In genomic region chr22:23099525-23099792, GRCh38 we compare ENCODE assay signal across 23 cellular contexts. TPM values are rescaled to one million over a fixed set of nuclear protein-coding genes. Genes with fewer than 3 reads are reported as not detected.
A peak's percentile ranks its signal among the peaks of the same experiment; 100 is the strongest.
DNase-seq lines count a peak whose midpoint lies in the region; ATAC-seq and TF ChIP-seq lines count a peak whose summit lies in the region.
"Had no signal": no experiment of that assay in that cellular context is flagged by ENCODE, and none has a peak within 500 bp of the region (broad histone marks: within the 10 kb centered on the region; RNA-seq: fewer than 3 reads in every experiment).

No MANE protein-coding gene starts in this region.

- 73 to 86% (median 79%) methylated on average over 2 to 6 of the region's 6 CpGs for WGBS in adrenal gland, 4 donors
- 90% methylated on average over 6 of the region's 6 CpGs for WGBS in prostate gland
- WGBS in tibial nerve, 2 donors: 78 to 92% methylated on average over 6 of the region's 6 CpGs

- H3K27ac ChIP-seq in adrenal gland (peak overlapping the region in 4 of 5 donors; percentile 53 to 92 (median 84)), dorsolateral prefrontal cortex (peak overlapping the region; percentile 42 to 100 (median 91)), prostate gland (peak overlapping the region; percentile 67 to 74), tibial nerve (peak overlapping the region in 3 of 4 donors; percentile 44 to 80 (median 71))

- H3K4me1 ChIP-seq in adrenal gland (replicated peaks in 1 of 2): peaks cover 18 to 28% of the 10 kb centered on the region in 2 donors
- peaks cover 14% of the 10 kb centered on the region for H3K4me1 ChIP-seq in prostate gland (replicated peaks)
- peaks cover 0 to 42% (median 10%) of the 10 kb centered on the region in 4 donors for H3K4me1 ChIP-seq in tibial nerve

- ATAC-seq in GM19463 (IDR thresholded peaks at IDR 0.05; ENCODE audit: unreplicated experiment) (no peak), HG02973 (IDR thresholded peaks at IDR 0.05; ENCODE audit: unreplicated experiment) (no peak)
- ATAC-seq: activated CD4-positive, alpha-beta T cell treated with anti-CD3 and anti-CD28 coated beads for 36 hours; PC-3; SK-N-SH treated with all-trans-retinoic acid at 6 μM for 48 hours had no signal

- no peak for TF ChIP-seq EP300 in tibial nerve (IDR thresholded peaks at IDR 0.05)

- H3K9me3 ChIP-seq in adrenal gland (replicated peaks in 1 of 3) (no peaks in the 10 kb centered on the region), prostate gland (no peaks in the 10 kb centered on the region), tibial nerve (no peaks in the 10 kb centered on the region)
- H3K9me3 ChIP-seq: upper lobe of left lung had no signal

- H3K4me3 ChIP-seq in adrenal gland (no peak overlapping the region), dorsolateral prefrontal cortex (peak overlapping the region in 1 of 59 donors; percentile 4), prostate gland (no peak overlapping the region), tibial nerve (no peak overlapping the region)
- H3K4me3 ChIP-seq: lung, upper lobe of left lung had no signal

- no peak for TF ChIP-seq CTCF in adrenal gland (IDR thresholded peaks at IDR 0.05)
- TF ChIP-seq CTCF in dorsolateral prefrontal cortex (IDR thresholded peaks at IDR 0.05 in 54 of 56, conservative IDR thresholded peaks at IDR 0.05 in 2 of 56; ENCODE audit: low read depth in 1 of 56, partially characterized antibody in 56 of 56): no peak
- no peak for TF ChIP-seq CTCF in prostate gland (IDR thresholded peaks at IDR 0.05)
- no peak for TF ChIP-seq CTCF in tibial nerve (IDR thresholded peaks at IDR 0.05)

- TF ChIP-seq POLR2A in adrenal gland (IDR thresholded peaks at IDR 0.05) (no peak), prostate gland (IDR thresholded peaks at IDR 0.05) (no peak), tibial nerve (IDR thresholded peaks at IDR 0.05) (no peak)

- intact Hi-C loops in adrenal gland (cut with DNase I): no loop called here
- intact Hi-C loops in dorsolateral prefrontal cortex (cut with DNase I): loop anchor here in 1 of 2 donors (2.0 kb wide), 1 partner anchor 19 kb away; no protein-coding TSS in a partner anchor
- intact Hi-C loops in prostate gland (cut with DNase I): no loop called here

- H3K27me3 ChIP-seq in adrenal gland: no peaks in the 10 kb centered on the region
- no peaks in the 10 kb centered on the region for H3K27me3 ChIP-seq in dorsolateral prefrontal cortex
- H3K27me3 ChIP-seq in prostate gland (replicated peaks; ENCODE audit: insufficient read depth): no peaks in the 10 kb centered on the region
- no peaks in the 10 kb centered on the region for H3K27me3 ChIP-seq in tibial nerve
- H3K27me3 ChIP-seq: upper lobe of left lung had no signal

- DNase-seq in adrenal gland (peak in 1 of 7 donors; percentile 18), dorsolateral prefrontal cortex (no peak), prostate gland (ENCODE audit: low spot score) (no peak), tibial nerve (ENCODE audit: low spot score in 2 of 2) (no peak)
- no peak for DNase-seq in stimulated activated CD4-positive, alpha-beta T cell treated with anti-CD3 and anti-CD28 coated beads, Interleukin-4, amount 100 ng/mL, for 24 hours
- DNase-seq: activated CD4-positive, alpha-beta T cell treated with anti-CD3 and anti-CD28 coated beads for 36 hours; activated naive CD8-positive, alpha-beta T cell treated with anti-CD3 and anti-CD28 coated beads for 36 hours; activated T-cell treated with anti-CD3 and anti-CD28 coated beads for 4 hours; CD4-positive, CD25-positive, alpha-beta regulatory T cell; EL; glutamatergic neuron; kidney; NCI-H1105 treated with DMSO at 0.1 percent for 48 hours; NCI-H2029; NCI-H524 treated with DMSO at 0.1 percent for 48 hours; PC-3; stimulated activated naive CD4-positive, alpha-beta T cell treated with Interleukin-2 at 50 U/mL for 16 hours; T-helper 2 cell had no signal

- H3K36me3 ChIP-seq in adrenal gland (replicated peaks in 1 of 2): no peaks in the 10 kb centered on the region
- no peaks in the 10 kb centered on the region for H3K36me3 ChIP-seq in prostate gland
- peaks cover 0 to 15% (median 0%) of the 10 kb centered on the region in 3 donors for H3K36me3 ChIP-seq in tibial nerve
- H3K36me3 ChIP-seq: upper lobe of left lung had no signal

RNA-seq across cellular contexts. Expression of gene GNAZ, which starts 29.1 kb away (rescaled TPM):
- total RNA-seq in adrenal gland (10 to 100 TPM in 4 of 8 donors, 1 to 10 TPM in 4; 6.3 to 70.8 (median 10.5) TPM), dorsolateral prefrontal cortex (100 to 1,000 TPM in 10 of 120 experiments, 10 to 100 TPM in 110; 66.2 to 113 (median 85.3) TPM), prostate gland (10 to 100 TPM in 1 of 2 donors, 1 to 10 TPM in 1; 5.7 to 22.6 TPM), tibial nerve (10 to 100 TPM; 14.1 to 20.1 (median 18.0) TPM)
- polyA plus RNA-seq in adrenal gland: 10 to 100 TPM in 1 of 3 donors, 1 to 10 TPM in 2; 3.7 to 14.4 (median 6.8) TPM

RNA-seq across cellular contexts. Expression of gene RSPH14, which starts 42.3 kb away (rescaled TPM):
- 10 to 100 TPM in 1 of 8 donors, 1 to 10 TPM in 3, under 1 TPM in 2, not detected in 2; 0.49 to 18.3 (median 2.4) TPM for total RNA-seq in adrenal gland
- polyA plus RNA-seq in adrenal gland: 1 to 10 TPM; 3.2 to 4.8 (median 3.6) TPM
- total RNA-seq in dorsolateral prefrontal cortex: 10 to 100 TPM in 84 of 120 experiments, 1 to 10 TPM in 36; 3.0 to 22.3 (median 11.9) TPM
- 1 to 10 TPM in 1 of 2 donors, under 1 TPM in 1; 0.68 to 3.6 TPM for total RNA-seq in prostate gland
- under 1 TPM in 1 of 4 donors, not detected in 3; 0.63 TPM for total RNA-seq in tibial nerve
- total RNA-seq: CD4-positive, CD25-positive, alpha-beta regulatory T cell had no signal

RNA-seq across cellular contexts. Expression of gene RAB36, which starts 45.8 kb away (rescaled TPM):
- total RNA-seq in adrenal gland: 10 to 100 TPM in 2 of 8 donors, 1 to 10 TPM in 6; 4.0 to 13.0 (median 8.6) TPM
- 1 to 10 TPM; 6.5 to 7.3 (median 7.0) TPM for polyA plus RNA-seq in adrenal gland
- total RNA-seq in dorsolateral prefrontal cortex: 10 to 100 TPM in 101 of 120 experiments, 1 to 10 TPM in 19; 7.2 to 20.6 (median 12.3) TPM
- total RNA-seq in prostate gland: 10 to 100 TPM in 1 of 2 donors, 1 to 10 TPM in 1; 4.1 to 12.7 TPM
- 1 to 10 TPM; 4.9 to 7.5 (median 6.1) TPM for total RNA-seq in tibial nerve
